Comparison of ENCODE assay signal across 17 cellular contexts in genomic region chr13:26896986-26897668, GRCh38.
"Had no signal": no experiment of that assay in that cellular context is flagged by ENCODE, and none has a peak within 500 bp of the region (broad histone marks: within the 10 kb centered on the region; RNA-seq: fewer than 3 reads in every experiment).

No MANE protein-coding gene starts in this region.

- H3K4me3 Mint-ChIP-seq: activated naive CD8-positive, alpha-beta T cell treated with anti-CD3 and anti-CD28 coated beads for 36 hours; activated T-helper 1 cell treated with anti-CD3 and anti-CD28 coated beads, Interleukin-12 subunit alpha, Interleukin-12 subunit beta, Interleukin-2, Interleukin-4 antibody, amounts not matched to agents 30 ng/mL and 10 ng/mL and 1 ng/mL, durations not matched to agents 14 hours and 24 hours and 36 hours; nephron progenitor cell; T-helper 1 cell treated with Interleukin-12 subunit alpha and Interleukin-12 subunit beta and Interleukin-4 antibody, amounts not matched to agents 30 μg/mL and 1 μg/mL, for 36 hours had no signal

- H3K27ac Mint-ChIP-seq: activated naive CD8-positive, alpha-beta T cell treated with anti-CD3 and anti-CD28 coated beads for 36 hours; activated T-helper 1 cell treated with anti-CD3 and anti-CD28 coated beads, Interleukin-12 subunit alpha, Interleukin-12 subunit beta, Interleukin-2, Interleukin-4 antibody, amounts not matched to agents 30 ng/mL and 10 ng/mL and 1 ng/mL, durations not matched to agents 14 hours and 24 hours and 36 hours; nephron progenitor cell; T-helper 1 cell treated with Interleukin-12 subunit alpha and Interleukin-12 subunit beta and Interleukin-4 antibody, amounts not matched to agents 30 μg/mL and 1 μg/mL, for 36 hours had no signal

- H3K9me3 ChIP-seq: tibial artery had no signal

- H3K4me1 ChIP-seq: foreskin keratinocyte, tibial artery had no signal

- H3K36me3 Mint-ChIP-seq: activated naive CD8-positive, alpha-beta T cell treated with anti-CD3 and anti-CD28 coated beads for 36 hours had no signal

- H3K36me3 ChIP-seq: tibial artery had no signal

- H3K27ac ChIP-seq: foreskin keratinocyte, hepatocyte, tibial artery, VCaP had no signal

- H3K9me3 Mint-ChIP-seq: activated naive CD8-positive, alpha-beta T cell treated with anti-CD3 and anti-CD28 coated beads for 36 hours; activated T-helper 1 cell treated with anti-CD3 and anti-CD28 coated beads, Interleukin-12 subunit alpha, Interleukin-12 subunit beta, Interleukin-2, Interleukin-4 antibody, amounts not matched to agents 30 ng/mL and 10 ng/mL and 1 ng/mL, durations not matched to agents 14 hours and 24 hours and 36 hours; nephron progenitor cell; T-helper 1 cell treated with Interleukin-12 subunit alpha and Interleukin-12 subunit beta and Interleukin-4 antibody, amounts not matched to agents 30 μg/mL and 1 μg/mL, for 36 hours had no signal

- ATAC-seq: foreskin keratinocyte; left lobe of liver; stimulated activated naive CD8-positive, alpha-beta T cell treated with anti-CD3 and anti-CD28 coated beads, Interleukin-15, Interleukin-2, amounts not matched to agents 100 U/mL and 50 U/mL, for 24 hours had no signal

- DNase-seq: activated CD4-positive, alpha-beta T cell treated with anti-CD3 and anti-CD28 coated beads, Interleukin-2, amount 50 U/mL, for 4 hours; activated gamma-delta T cell treated with Interleukin-2 at 50 U/mL for 16 hours; activated naive CD8-positive, alpha-beta T cell treated with anti-CD3 and anti-CD28 coated beads for 36 hours; activated T-cell treated with anti-CD3 and anti-CD28 coated beads for 4 hours; amniotic stem cell; foreskin keratinocyte; nephron progenitor cell; stimulated activated CD4-positive, alpha-beta T cell treated with anti-CD3 and anti-CD28 coated beads, Interleukin-2, amount 100 ng/mL, for 24 hours; stimulated activated naive CD8-positive, alpha-beta T cell treated with anti-CD3 and anti-CD28 coated beads, Interleukin-15, Interleukin-2, amounts not matched to agents 100 U/mL and 50 U/mL, for 24 hours; substantia nigra; tibial artery had no signal

- H3K4me3 ChIP-seq: hepatocyte, lung, tibial artery had no signal
